ENCODE assay signal across 1 cellular context in genomic region chr16:30745082-30745481, GRCh38.
TF ChIP-seq lines count a peak whose summit lies in the region.

No MANE protein-coding gene starts in this region.

TF ChIP-seq in A549, 52 proteins besides CTCF, POLR2A, EP300 and RAD21:
- no peak for TF ChIP-seq FOSL2 (IDR thresholded peaks at IDR 0.05)
- TF ChIP-seq FOSL2 (CRISPR knock-in tag; IDR thresholded peaks at IDR 0.05) = peak; percentile 48; the same call in 1 of the 2 replicates
- no peak for TF ChIP-seq NFE2L2 (conservative IDR thresholded peaks at IDR 0.05; ENCODE audit: low read length)
TF ChIP-seq in A549: peak in this region for 1.
